In the genomic region with DNA sequence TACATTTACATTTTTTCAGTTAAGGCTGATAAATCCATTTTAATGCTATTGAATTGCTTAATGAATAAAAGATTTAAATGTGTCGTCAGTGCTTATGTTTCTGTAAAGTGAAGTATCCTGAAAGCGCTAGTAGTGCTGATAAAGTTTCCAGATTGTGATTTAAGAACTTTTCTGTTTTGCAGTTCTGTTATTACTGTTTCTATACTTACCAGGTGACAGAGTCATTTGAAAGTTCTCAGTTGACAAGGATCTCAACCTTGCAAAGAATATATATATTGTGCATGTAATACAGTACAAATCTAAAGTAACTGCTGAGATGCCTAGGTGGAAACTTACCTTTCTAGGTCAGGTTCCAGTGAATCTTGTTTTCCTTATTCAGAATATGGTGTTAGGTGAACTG, we compare ENCODE assay signal across 1 cellular context.
TF ChIP-seq lines count a peak whose summit lies in the region.

No MANE protein-coding gene starts in this region.

TF ChIP-seq in GM23338, 12 proteins besides CTCF, POLR2A, EP300 and RAD21 (continued from another document):
- no peak for TF ChIP-seq REST (IDR thresholded peaks at IDR 0.05; ENCODE audit: unreplicated experiment)
- TF ChIP-seq ZNF331 (CRISPR knock-in tag; IDR thresholded peaks at IDR 0.05; ENCODE audit: low read depth), result no peak
- no peak for TF ChIP-seq JUNB (IDR thresholded peaks at IDR 0.05; ENCODE audit: unreplicated experiment)
- TF ChIP-seq, protein P1, sequence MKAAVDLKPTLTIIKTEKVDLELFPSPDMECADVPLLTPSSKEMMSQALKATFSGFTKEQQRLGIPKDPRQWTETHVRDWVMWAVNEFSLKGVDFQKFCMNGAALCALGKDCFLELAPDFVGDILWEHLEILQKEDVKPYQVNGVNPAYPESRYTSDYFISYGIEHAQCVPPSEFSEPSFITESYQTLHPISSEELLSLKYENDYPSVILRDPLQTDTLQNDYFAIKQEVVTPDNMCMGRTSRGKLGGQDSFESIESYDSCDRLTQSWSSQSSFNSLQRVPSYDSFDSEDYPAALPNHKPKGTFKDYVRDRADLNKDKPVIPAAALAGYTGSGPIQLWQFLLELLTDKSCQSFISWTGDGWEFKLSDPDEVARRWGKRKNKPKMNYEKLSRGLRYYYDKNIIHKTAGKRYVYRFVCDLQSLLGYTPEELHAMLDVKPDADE (IDR thresholded peaks at IDR 0.05), result no peak
- no peak for TF ChIP-seq ZNF114 (CRISPR knock-in tag; IDR thresholded peaks at IDR 0.05)
- no peak for TF ChIP-seq POLR2AphosphoS5 (IDR thresholded peaks at IDR 0.05; ENCODE audit: low read depth)
- TF ChIP-seq CREB1 (CRISPR knock-in tag; IDR thresholded peaks at IDR 0.05; ENCODE audit: low read depth), result no peak
- no peak for TF ChIP-seq EZH2phosphoT487 (IDR thresholded peaks at IDR 0.05; ENCODE audit: unreplicated experiment)
- TF ChIP-seq NANOG (IDR thresholded peaks at IDR 0.05; ENCODE audit: borderline replicate concordance), result no peak
